In the genomic region with DNA sequence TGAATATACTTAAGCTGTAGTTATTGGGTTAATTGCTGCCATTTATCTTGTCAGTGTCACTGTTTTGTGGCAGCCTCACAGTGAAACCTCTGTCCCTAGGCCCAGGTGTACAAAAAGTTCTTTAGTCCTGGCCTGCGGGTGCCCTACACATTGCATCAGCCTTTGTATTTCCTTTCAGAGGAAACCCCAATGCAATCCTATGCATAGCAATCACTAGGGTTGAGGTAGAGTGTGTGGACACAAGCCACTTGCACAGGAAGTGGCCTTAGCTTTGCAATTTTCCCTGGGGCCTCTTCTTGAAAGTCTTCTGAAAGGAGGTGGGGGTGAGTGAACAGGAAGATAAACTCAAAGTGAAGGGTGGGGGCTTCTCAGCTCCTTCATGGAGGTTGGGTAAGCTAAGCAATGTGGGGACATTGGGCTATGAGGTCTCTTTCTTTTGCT, we compare ENCODE assay signal across 9 cellular contexts. TPM values are rescaled to one million over a fixed set of nuclear protein-coding genes. Genes with fewer than 3 reads are reported as not detected.
DNase-seq lines count a peak whose midpoint lies in the region; ATAC-seq and TF ChIP-seq lines count a peak whose summit lies in the region.
"Had no signal": no experiment of that assay in that cellular context is flagged by ENCODE, and none has a peak within 500 bp of the region (broad histone marks: within the 10 kb centered on the region; RNA-seq: fewer than 3 reads in every experiment).

No MANE protein-coding gene starts in this region.

- TF ChIP-seq CTCF in GM13976 (IDR thresholded peaks at IDR 0.05; ENCODE audit: borderline replicate concordance, control extremely low read depth, extremely low read depth, insufficient read depth, missing control alignments) = no peak

- H3K9me3 ChIP-seq in mucosa of rectum (ENCODE audit: control insufficient read depth in 2 of 2, low read length in 2 of 2) = no peaks in the 10 kb centered on the region

- no peaks in the 10 kb centered on the region for H3K36me3 ChIP-seq in mucosa of rectum (ENCODE audit: control insufficient read depth in 2 of 2, insufficient read depth in 2 of 2, low read length in 2 of 2)

- DNase-seq in NOMO-1 treated with DMSO at 0.1 percent for 48 hours (lab: John Stamatoyannopoulos, UW; ENCODE audit: unreplicated experiment) = peak; percentile 95
- DNase-seq in SHP77 (lab: John Stamatoyannopoulos, UW) = no peak
- no peak for DNase-seq in ureter (ENCODE audit: low spot score)
- DNase-seq in RKO (ENCODE audit: low spot score) = no peak
- no peak for DNase-seq in GM13976 (ENCODE audit: low spot score)

- peak overlapping the region; percentile 7 to 22 for H3K27ac ChIP-seq in mucosa of rectum (ENCODE audit: low read depth in 2 of 2, low read length in 2 of 2)

- ATAC-seq in GM18868 (IDR thresholded peaks at IDR 0.05; ENCODE audit: unreplicated experiment) (peak; percentile 46), HG02759 (IDR thresholded peaks at IDR 0.05; ENCODE audit: unreplicated experiment) (peak; percentile 42)

- no peaks in the 10 kb centered on the region for H3K27me3 ChIP-seq in mucosa of rectum (ENCODE audit: control insufficient read depth in 2 of 2, insufficient read depth in 2 of 2, low read length in 2 of 2)

- H3K9ac ChIP-seq in mucosa of rectum (ENCODE audit: low read depth in 1 of 2, low read length in 2 of 2) = no peak overlapping the region

- H3K4me3 ChIP-seq in mucosa of rectum (ENCODE audit: low read length in 2 of 2) = no peak overlapping the region

- in situ Hi-C loops in GM13976 (cut with MboI; ENCODE audit: low sequenced_read_pairs, unreplicated experiment) = loop anchor here (25.0 kb wide), 1 partner anchor 725 kb away; no protein-coding TSS in a partner anchor

- peaks cover 0 to 9% of the 10 kb centered on the region in 2 donors for H3K4me1 ChIP-seq in mucosa of rectum (ENCODE audit: control insufficient read depth in 2 of 2, insufficient read depth in 2 of 2, low read length in 2 of 2)

RNA-seq across cellular contexts. Expression of a gene that starts 27.8 kb away (rescaled TPM):
- total RNA-seq in ureter = 23.4 TPM
- total RNA-seq: SK-MEL-5 had no signal
